Comparison of ENCODE assay signal across 22 cellular contexts in the genomic region with DNA sequence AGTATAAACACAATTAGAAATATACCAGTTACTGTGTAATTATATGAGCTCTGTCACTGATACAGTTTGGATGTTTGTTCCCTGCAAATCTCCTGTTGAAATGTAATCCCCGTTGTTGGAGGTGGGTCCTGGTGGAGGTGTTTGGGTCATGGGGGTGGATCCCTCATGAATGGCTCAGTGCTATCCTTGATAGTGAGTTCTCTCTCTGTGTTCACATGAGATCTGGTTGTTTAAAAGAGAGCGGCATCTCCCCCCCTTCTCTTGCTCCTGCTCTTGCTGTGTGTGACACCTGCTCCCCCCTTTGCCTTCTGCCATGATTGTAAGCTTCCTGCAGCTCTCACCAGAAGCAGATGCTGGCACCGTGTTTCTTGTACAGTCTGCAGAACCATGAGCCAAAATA. TPM values are rescaled to one million over a fixed set of nuclear protein-coding genes. Genes with fewer than 3 reads are reported as not detected.
DNase-seq lines count a peak whose midpoint lies in the region; ATAC-seq, FAIRE-seq and TF ChIP-seq lines count a peak whose summit lies in the region.
"Had no signal": no experiment of that assay in that cellular context is flagged by ENCODE, and none has a peak within 500 bp of the region (broad histone marks: within the 10 kb centered on the region; RNA-seq: fewer than 3 reads in every experiment).

No MANE protein-coding gene starts in this region.

- peaks cover 81% of the 10 kb centered on the region for H3K79me2 ChIP-seq in GM23338 (replicated peaks; ENCODE audit: insufficient read depth)

- peaks cover 3% of the 10 kb centered on the region; the same call in 1 of the 2 replicates for H3K4me1 ChIP-seq in GM23338 (ENCODE audit: insufficient read depth)

- no peak overlapping the region for H3K4me3 ChIP-seq in GM23338
- H3K4me3 ChIP-seq: A549; BLaER1 treated with 17β-estradiol and CSF1 and Interleukin-3, amounts not matched to agents 10 nM and 100 nM; PC-9; SJSA1 had no signal

- H4K20me1 ChIP-seq in GM23338 (replicated peaks; ENCODE audit: insufficient read depth), result peaks cover 46% of the 10 kb centered on the region

- peak; percentile 77 for ATAC-seq in GM23338
- ATAC-seq in WTC11, result peak; percentile 69
- no peak for ATAC-seq in activated CD8-positive, alpha-beta T cell treated with anti-CD3 and anti-CD28 coated beads, Interleukin-2, amount 10 ng/mL, durations not matched to agents 7 days and 5 days
- no peak for ATAC-seq in GM18861 (IDR thresholded peaks at IDR 0.05; ENCODE audit: unreplicated experiment)
- no peak for ATAC-seq in GM19023 (IDR thresholded peaks at IDR 0.05; ENCODE audit: unreplicated experiment)
- ATAC-seq: A549 had no signal

- TF ChIP-seq CTCF in GM23338 (conservative IDR thresholded peaks at IDR 0.05; ENCODE audit: low read depth in 2 of 2), result no peak
- TF ChIP-seq CTCF in WTC11 (IDR thresholded peaks at IDR 0.05), result no peak

- DNase-seq in GM23338 (ENCODE audit: low spot score) (no peak), HTR-8/SVneo (ENCODE audit: insufficient read length, low spot score) (no peak), WTC11 (ENCODE audit: low spot score) (no peak), left kidney (ENCODE audit: low read depth, low spot score) (peak; percentile 54)
- no peak for DNase-seq in activated CD8-positive, alpha-beta T cell treated with anti-CD3 and anti-CD28 coated beads, Interleukin-2, amount 10 ng/mL, durations not matched to agents 7 days and 5 days
- DNase-seq: AML-193; CD4-positive, alpha-beta T cell; H7; KBM-7; MV-4-11; NCI-H1105; NCI-H1436 treated with DMSO at 0.1 percent for 48 hours; NCI-H2029; NK-92 treated with Interleukin-12 subunit alpha and Interleukin-12 subunit beta, amount 100 ng/mL, for 24 hours; PC-9; Right ventricle myocardium superior; RPMI8226 had no signal

- no peaks in the 10 kb centered on the region for H3K36me3 ChIP-seq in GM23338 (ENCODE audit: insufficient read depth)
- H3K36me3 ChIP-seq: SJSA1 had no signal

- H3K4me3 Mint-ChIP-seq in GM23338 (no peak overlapping the region), WTC11 (no peak overlapping the region)
- H3K4me3 Mint-ChIP-seq in activated CD8-positive, alpha-beta T cell treated with anti-CD3 and anti-CD28 coated beads, Interleukin-2, amount 10 ng/mL, durations not matched to agents 7 days and 5 days, result no peak overlapping the region
- H3K4me3 Mint-ChIP-seq: CD4-positive, alpha-beta T cell had no signal

- no peak overlapping the region for H3K27ac ChIP-seq in GM23338 (ENCODE audit: low read depth)
- H3K27ac ChIP-seq: A549; BLaER1 treated with 17β-estradiol and CSF1 and Interleukin-3, amounts not matched to agents 10 nM and 100 nM; PC-9; SJSA1 had no signal

- peaks cover 28% of the 10 kb centered on the region for H3K4me1 Mint-ChIP-seq in GM23338
- H3K4me1 Mint-ChIP-seq in WTC11, result peaks cover 23% of the 10 kb centered on the region
- H3K4me1 Mint-ChIP-seq in activated CD8-positive, alpha-beta T cell treated with anti-CD3 and anti-CD28 coated beads, Interleukin-2, amount 10 ng/mL, durations not matched to agents 7 days and 5 days (ENCODE audit: low read depth), result peaks cover 24% of the 10 kb centered on the region

- H3K9me2 ChIP-seq in GM23338 (ENCODE audit: insufficient read depth), result no peaks in the 10 kb centered on the region

- no peaks in the 10 kb centered on the region for H3F3A ChIP-seq in GM23338 (replicated peaks; ENCODE audit: low read depth)

- H3K36me3 Mint-ChIP-seq in GM23338 (ENCODE audit: low read depth) (no peaks in the 10 kb centered on the region), WTC11 (no peaks in the 10 kb centered on the region)
- peaks cover 5% of the 10 kb centered on the region for H3K36me3 Mint-ChIP-seq in activated CD8-positive, alpha-beta T cell treated with anti-CD3 and anti-CD28 coated beads, Interleukin-2, amount 10 ng/mL, durations not matched to agents 7 days and 5 days (ENCODE audit: low read depth)

- H3K27me3 Mint-ChIP-seq in GM23338 (ENCODE audit: insufficient read depth, low read depth, poor library complexity) (no peaks in the 10 kb centered on the region), WTC11 (ENCODE audit: low read depth) (no peaks in the 10 kb centered on the region)
- no peaks in the 10 kb centered on the region for H3K27me3 Mint-ChIP-seq in activated CD8-positive, alpha-beta T cell treated with anti-CD3 and anti-CD28 coated beads, Interleukin-2, amount 10 ng/mL, durations not matched to agents 7 days and 5 days (ENCODE audit: low read depth)
- H3K27me3 Mint-ChIP-seq: CD4-positive, alpha-beta T cell had no signal

- no peak overlapping the region for H2AFZ ChIP-seq in GM23338
- H2AFZ ChIP-seq: PC-9 had no signal

- no peaks in the 10 kb centered on the region for H3K9me3 Mint-ChIP-seq in GM23338
- no peaks in the 10 kb centered on the region for H3K9me3 Mint-ChIP-seq in WTC11
- no peaks in the 10 kb centered on the region for H3K9me3 Mint-ChIP-seq in activated CD8-positive, alpha-beta T cell treated with anti-CD3 and anti-CD28 coated beads, Interleukin-2, amount 10 ng/mL, durations not matched to agents 7 days and 5 days (ENCODE audit: insufficient read depth)
- H3K9me3 Mint-ChIP-seq: CD4-positive, alpha-beta T cell had no signal

- CTCF ChIA-PET in WTC11 (lab: Charles Lee), result interaction anchor here (0.6 to 1.4 kb wide), 3 partner anchors 152 to 359 kb away, joined by 3 to 7 read pairs (median 3); no protein-coding TSS in a partner anchor
- CTCF ChIA-PET in activated CD8-positive, alpha-beta T cell treated with anti-CD3 and anti-CD28 coated beads, Interleukin-2, amount 10 ng/mL, durations not matched to agents 7 days and 5 days (lab: Charles Lee), result interaction anchor here (1.3 kb wide), 1 partner anchor 162 kb away, joined by 4 read pairs; no protein-coding TSS in a partner anchor

- no peak overlapping the region for H3K4me2 ChIP-seq in GM23338
- H3K4me2 ChIP-seq: A549; BLaER1 treated with 17β-estradiol and CSF1 and Interleukin-3, amounts not matched to agents 10 nM and 100 nM; PC-9 had no signal

- POLR2A ChIA-PET in WTC11 (lab: Charles Lee), result no interaction called here
- POLR2A ChIA-PET in activated CD8-positive, alpha-beta T cell treated with anti-CD3 and anti-CD28 coated beads, Interleukin-2, amount 10 ng/mL, durations not matched to agents 7 days and 5 days (lab: Charles Lee), result interaction anchor here (1.5 kb wide), 1 partner anchor 24 kb away, joined by 5 read pairs; a partner anchor contains a TSS

- no peaks in the 10 kb centered on the region for H3K27me3 ChIP-seq in GM23338 (ENCODE audit: insufficient read depth)
- H3K27me3 ChIP-seq: BLaER1 treated with 17β-estradiol and CSF1 and Interleukin-3, amounts not matched to agents 10 nM and 100 nM; SJSA1 had no signal

- peak; percentile 31 for FAIRE-seq in HTR-8/SVneo (lab: Jason Lieb, UNC)

- H3K27ac Mint-ChIP-seq in GM23338 (no peak overlapping the region), WTC11 (0 out of 2 replicates have a peak overlapping the region, but pooled peaks have one; percentile 59)
- H3K27ac Mint-ChIP-seq in activated CD8-positive, alpha-beta T cell treated with anti-CD3 and anti-CD28 coated beads, Interleukin-2, amount 10 ng/mL, durations not matched to agents 7 days and 5 days, result no peak overlapping the region
- H3K27ac Mint-ChIP-seq: CD4-positive, alpha-beta T cell had no signal

TF ChIP-seq in GM23338, 12 proteins besides CTCF, POLR2A, EP300 and RAD21 (continues in another document):
- TF ChIP-seq CREB1 (CRISPR knock-in tag; IDR thresholded peaks at IDR 0.05; ENCODE audit: low read depth) (no peak), EZH2phosphoT487 (IDR thresholded peaks at IDR 0.05; ENCODE audit: unreplicated experiment) (no peak), STAT1 (IDR thresholded peaks at IDR 0.05; ENCODE audit: unreplicated experiment) (no peak), EZH2 (IDR thresholded peaks at IDR 0.05; ENCODE audit: low read depth, unreplicated experiment) (no peak), NANOG (IDR thresholded peaks at IDR 0.05; ENCODE audit: borderline replicate concordance) (no peak), ZNF331 (CRISPR knock-in tag; IDR thresholded peaks at IDR 0.05; ENCODE audit: low read depth) (no peak)
- TF ChIP-seq, protein P1, sequence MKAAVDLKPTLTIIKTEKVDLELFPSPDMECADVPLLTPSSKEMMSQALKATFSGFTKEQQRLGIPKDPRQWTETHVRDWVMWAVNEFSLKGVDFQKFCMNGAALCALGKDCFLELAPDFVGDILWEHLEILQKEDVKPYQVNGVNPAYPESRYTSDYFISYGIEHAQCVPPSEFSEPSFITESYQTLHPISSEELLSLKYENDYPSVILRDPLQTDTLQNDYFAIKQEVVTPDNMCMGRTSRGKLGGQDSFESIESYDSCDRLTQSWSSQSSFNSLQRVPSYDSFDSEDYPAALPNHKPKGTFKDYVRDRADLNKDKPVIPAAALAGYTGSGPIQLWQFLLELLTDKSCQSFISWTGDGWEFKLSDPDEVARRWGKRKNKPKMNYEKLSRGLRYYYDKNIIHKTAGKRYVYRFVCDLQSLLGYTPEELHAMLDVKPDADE (IDR thresholded peaks at IDR 0.05), result no peak

TF ChIP-seq in WTC11, 78 proteins besides CTCF, POLR2A, EP300 and RAD21 (continues in another document):
- TF ChIP-seq, protein P2, sequence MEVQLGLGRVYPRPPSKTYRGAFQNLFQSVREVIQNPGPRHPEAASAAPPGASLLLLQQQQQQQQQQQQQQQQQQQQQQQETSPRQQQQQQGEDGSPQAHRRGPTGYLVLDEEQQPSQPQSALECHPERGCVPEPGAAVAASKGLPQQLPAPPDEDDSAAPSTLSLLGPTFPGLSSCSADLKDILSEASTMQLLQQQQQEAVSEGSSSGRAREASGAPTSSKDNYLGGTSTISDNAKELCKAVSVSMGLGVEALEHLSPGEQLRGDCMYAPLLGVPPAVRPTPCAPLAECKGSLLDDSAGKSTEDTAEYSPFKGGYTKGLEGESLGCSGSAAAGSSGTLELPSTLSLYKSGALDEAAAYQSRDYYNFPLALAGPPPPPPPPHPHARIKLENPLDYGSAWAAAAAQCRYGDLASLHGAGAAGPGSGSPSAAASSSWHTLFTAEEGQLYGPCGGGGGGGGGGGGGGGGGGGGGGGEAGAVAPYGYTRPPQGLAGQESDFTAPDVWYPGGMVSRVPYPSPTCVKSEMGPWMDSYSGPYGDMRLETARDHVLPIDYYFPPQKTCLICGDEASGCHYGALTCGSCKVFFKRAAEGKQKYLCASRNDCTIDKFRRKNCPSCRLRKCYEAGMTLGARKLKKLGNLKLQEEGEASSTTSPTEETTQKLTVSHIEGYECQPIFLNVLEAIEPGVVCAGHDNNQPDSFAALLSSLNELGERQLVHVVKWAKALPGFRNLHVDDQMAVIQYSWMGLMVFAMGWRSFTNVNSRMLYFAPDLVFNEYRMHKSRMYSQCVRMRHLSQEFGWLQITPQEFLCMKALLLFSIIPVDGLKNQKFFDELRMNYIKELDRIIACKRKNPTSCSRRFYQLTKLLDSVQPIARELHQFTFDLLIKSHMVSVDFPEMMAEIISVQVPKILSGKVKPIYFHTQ (CRISPR knock-in tag; IDR thresholded peaks at IDR 0.05), result no peak

RNA-seq across cellular contexts. Expression of a gene that starts 24.1 kb away (rescaled TPM):
- total RNA-seq in GM23338 (2014; rRNA removed; shearing (Covaris generic)), result 37.5 and 51.8 TPM in 2 replicates
- polyA plus RNA-seq in GM23338 (2016; fragmentation: Nextera tagmentation; extraction: Ambion mirVana), result 81.7 and 93.4 TPM in 2 replicates
- 33.6 to 40.5 TPM (median 37.5 TPM) in 3 replicates for total RNA-seq in WTC11 (2021)
- 10 to 100 TPM; 10.1 to 11.4 TPM for total RNA-seq in activated CD8-positive, alpha-beta T cell treated with anti-CD3 and anti-CD28 coated beads, Interleukin-2, amount 10 ng/mL, durations not matched to agents 7 days and 5 days

Comparison
In these comparisons a context has a peak if more than half of its experiments do, and no peak if none do; other contexts are left out.
1. ATAC-seq: peak in GM23338 (single experiment) and WTC11 (single experiment); none in activated CD8-positive, alpha-beta T cell treated with anti-CD3 and anti-CD28 coated beads, Interleukin-2, amount 10 ng/mL, durations not matched to agents 7 days and 5 days (single experiment), GM18861 (single experiment) and GM19023 (single experiment).